23 cellular contexts compared by ENCODE assay signal in the genomic region with DNA sequence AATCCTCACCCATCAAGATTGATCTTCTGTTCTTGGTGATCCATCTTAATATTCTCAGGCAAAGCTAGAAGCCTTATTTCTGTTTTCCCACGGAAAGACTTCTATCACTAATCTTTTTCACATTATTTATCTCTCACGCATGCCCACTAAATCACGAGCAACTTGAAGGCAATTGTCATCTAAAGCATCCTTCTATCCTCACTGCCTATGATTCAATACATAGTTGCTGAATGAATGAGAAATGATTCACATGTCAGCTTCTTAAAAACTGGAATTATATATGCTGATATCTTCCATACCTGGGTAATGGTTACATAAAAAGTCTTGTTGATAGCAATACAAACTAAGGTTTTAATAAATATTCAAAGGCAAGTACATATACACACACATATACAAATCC. TPM values are rescaled to one million over a fixed set of nuclear protein-coding genes. Genes with fewer than 3 reads are reported as not detected.
DNase-seq lines count a peak whose midpoint lies in the region; ATAC-seq and TF ChIP-seq lines count a peak whose summit lies in the region.
"Had no signal": no experiment of that assay in that cellular context is flagged by ENCODE, and none has a peak within 500 bp of the region (broad histone marks: within the 10 kb centered on the region; RNA-seq: fewer than 3 reads in every experiment).

No MANE protein-coding gene starts in this region.

- H3K27ac ChIP-seq in trophoblast cell (ENCODE audit: low read depth, low read length) (no peak overlapping the region), neural progenitor cell (no peak overlapping the region), GM23338 (ENCODE audit: low read depth) (no peak overlapping the region)
- H3K27ac ChIP-seq: pancreas, right atrium auricular region had no signal

- H3K27ac Mint-ChIP-seq in neural progenitor cell (no peak overlapping the region), GM23338 (no peak overlapping the region)
- H3K27ac Mint-ChIP-seq: activated CD8-positive, alpha-beta T cell treated with anti-CD3 and anti-CD28 coated beads for 36 hours; activated naive CD4-positive, alpha-beta T cell treated with anti-CD3 and anti-CD28 coated beads, Interleukin-2, amount 50 U/mL, for 24 hours; activated T-helper 2 cell treated with anti-CD3 and anti-CD28 coated beads, Interferon-gamma antibody, Interleukin-2, Interleukin-4, amounts not matched to agents 10 μg/mL and 5 μg/mL and 100 μg/mL, durations not matched to agents 14 hours and 24 hours and 36 hours; CD4-positive, CD25-positive, alpha-beta regulatory T cell; nephron progenitor cell; stimulated activated effector memory CD8-positive, alpha-beta T cell treated with anti-CD3 and anti-CD28 coated beads, Interleukin-12 subunit alpha, Interleukin-12 subunit beta, amount 100 ng/mL, for 72 hours had no signal

- H2AK5ac ChIP-seq in trophoblast cell (ENCODE audit: low read length), result no peak overlapping the region

- no CpG with 5 or more reads among the region's 3 CpGs for WGBS in trophoblast cell (ENCODE audit: extremely low coverage, insufficient coverage, insufficient read length)

- no peak overlapping the region for H4K8ac ChIP-seq in trophoblast cell (ENCODE audit: low read depth, low read length)

- H3K4me1 Mint-ChIP-seq in neural progenitor cell, result no peaks in the 10 kb centered on the region
- H3K4me1 Mint-ChIP-seq in GM23338, result peaks cover 14% of the 10 kb centered on the region; the same call in 1 of the 3 replicates
- H3K4me1 Mint-ChIP-seq: activated naive CD4-positive, alpha-beta T cell treated with anti-CD3 and anti-CD28 coated beads, Interleukin-2, amount 50 U/mL, for 24 hours; CD4-positive, CD25-positive, alpha-beta regulatory T cell; stimulated activated effector memory CD8-positive, alpha-beta T cell treated with anti-CD3 and anti-CD28 coated beads, Interleukin-12 subunit alpha, Interleukin-12 subunit beta, amount 100 ng/mL, for 72 hours had no signal

- H2BK5ac ChIP-seq in trophoblast cell (ENCODE audit: low read depth, low read length, poor library complexity), result no peak overlapping the region

- no peak for ATAC-seq in HG02852 (IDR thresholded peaks at IDR 0.05; ENCODE audit: unreplicated experiment)
- ATAC-seq in GM23338, result no peak
- ATAC-seq: activated CD8-positive, alpha-beta T cell treated with anti-CD3 and anti-CD28 coated beads for 36 hours; pancreas had no signal

- no peak overlapping the region for H3K23ac ChIP-seq in trophoblast cell (ENCODE audit: low read length)

- no peaks in the 10 kb centered on the region for H3F3A ChIP-seq in neural progenitor cell (ENCODE audit: low read depth)
- no peaks in the 10 kb centered on the region for H3F3A ChIP-seq in GM23338 (replicated peaks; ENCODE audit: low read depth)

- no peak overlapping the region for H4K12ac ChIP-seq in trophoblast cell (ENCODE audit: low read depth, low read length)

- no peaks in the 10 kb centered on the region for H3K79me2 ChIP-seq in trophoblast cell (ENCODE audit: control insufficient read depth, insufficient read depth, low read length, poor library complexity)
- H3K79me2 ChIP-seq in neural progenitor cell (ENCODE audit: low read depth), result no peaks in the 10 kb centered on the region
- no peaks in the 10 kb centered on the region for H3K79me2 ChIP-seq in GM23338 (replicated peaks; ENCODE audit: insufficient read depth)

- H4K91ac ChIP-seq in trophoblast cell (ENCODE audit: low read depth, low read length), result no peak overlapping the region

- no peaks in the 10 kb centered on the region for H3K79me1 ChIP-seq in trophoblast cell (ENCODE audit: low read length)

- TF ChIP-seq CTCF in epithelial cell of esophagus (IDR thresholded peaks at IDR 0.05; ENCODE audit: insufficient read depth, low read depth, low read length, missing control alignments), result no peak
- no peak for TF ChIP-seq CTCF in neural progenitor cell (IDR thresholded peaks at IDR 0.05)
- no peak for TF ChIP-seq CTCF in GM23338 (conservative IDR thresholded peaks at IDR 0.05; ENCODE audit: low read depth in 2 of 2)

- H3K9ac ChIP-seq in trophoblast cell (ENCODE audit: low read length) (no peak overlapping the region), neural progenitor cell (no peak overlapping the region)

- H3K9me3 Mint-ChIP-seq in neural progenitor cell (no peaks in the 10 kb centered on the region), GM23338 (no peaks in the 10 kb centered on the region)
- H3K9me3 Mint-ChIP-seq: activated CD8-positive, alpha-beta T cell treated with anti-CD3 and anti-CD28 coated beads for 36 hours; activated naive CD4-positive, alpha-beta T cell treated with anti-CD3 and anti-CD28 coated beads, Interleukin-2, amount 50 U/mL, for 24 hours; activated T-helper 2 cell treated with anti-CD3 and anti-CD28 coated beads, Interferon-gamma antibody, Interleukin-2, Interleukin-4, amounts not matched to agents 10 μg/mL and 5 μg/mL and 100 μg/mL, durations not matched to agents 14 hours and 24 hours and 36 hours; CD4-positive, CD25-positive, alpha-beta regulatory T cell; nephron progenitor cell; stimulated activated effector memory CD8-positive, alpha-beta T cell treated with anti-CD3 and anti-CD28 coated beads, Interleukin-12 subunit alpha, Interleukin-12 subunit beta, amount 100 ng/mL, for 72 hours had no signal

- H3K27me3 ChIP-seq in trophoblast cell (ENCODE audit: insufficient read depth, low read length), result no peaks in the 10 kb centered on the region
- H3K27me3 ChIP-seq in neural progenitor cell, result no peaks in the 10 kb centered on the region
- no peaks in the 10 kb centered on the region for H3K27me3 ChIP-seq in GM23338 (ENCODE audit: insufficient read depth)
- H3K27me3 ChIP-seq: pancreas, right atrium auricular region had no signal

- DNase-seq in ELR (ENCODE audit: low read depth) (peak; percentile 82), NCI-H226 (peak; percentile 34), epithelial cell of esophagus (ENCODE audit: low read depth) (peak; percentile 60), trophoblast cell (peak; percentile 8 to 63), neural progenitor cell (ENCODE audit: low spot score) (no peak), NCI-H2227 treated with DMSO at 0.1 percent for 48 hours (lab: John Stamatoyannopoulos, UW) (no peak), GM23338 (ENCODE audit: low spot score) (no peak)
- DNase-seq: activated CD4-positive, CD25-positive, alpha-beta regulatory T cell; activated CD8-positive, alpha-beta T cell treated with anti-CD3 and anti-CD28 coated beads for 36 hours; CD4-positive, CD25-positive, alpha-beta regulatory T cell; dermis blood vessel endothelial cell; DND-41; head of caudate nucleus; NCI-H2029 treated with DMSO at 0.1 percent for 48 hours; nephron progenitor cell; pancreas; stimulated activated CD4-positive, alpha-beta T cell treated with anti-CD3 and anti-CD28 coated beads, Interleukin-4, amount 100 ng/mL, for 24 hours had no signal

- no peak overlapping the region for H2AFZ ChIP-seq in trophoblast cell (ENCODE audit: insufficient read depth, low read length, poor library complexity)
- H2AFZ ChIP-seq in neural progenitor cell (replicated peaks), result no peak overlapping the region
- no peak overlapping the region for H2AFZ ChIP-seq in GM23338

- H2BK120ac ChIP-seq in trophoblast cell (ENCODE audit: insufficient read depth, low read length, poor library complexity), result no peak overlapping the region

- H3K4me3 ChIP-seq in epithelial cell of esophagus (ENCODE audit: low read length), result no peak overlapping the region
- no peak overlapping the region for H3K4me3 ChIP-seq in trophoblast cell (ENCODE audit: low read depth, low read length)
- no peak overlapping the region for H3K4me3 ChIP-seq in neural progenitor cell
- no peak overlapping the region for H3K4me3 ChIP-seq in GM23338
- H3K4me3 ChIP-seq: lung, pancreas, right atrium auricular region had no signal

- H3K36me3 ChIP-seq in trophoblast cell (ENCODE audit: control insufficient read depth in 1 of 2, insufficient read depth in 2 of 2, low read length in 2 of 2), result no peaks in the 10 kb centered on the region
- no peaks in the 10 kb centered on the region for H3K36me3 ChIP-seq in neural progenitor cell
- no peaks in the 10 kb centered on the region for H3K36me3 ChIP-seq in GM23338 (ENCODE audit: insufficient read depth)
- H3K36me3 ChIP-seq: pancreas, right atrium auricular region had no signal

- H3K18ac ChIP-seq in trophoblast cell (ENCODE audit: low read length), result no peak overlapping the region

- no peak overlapping the region for H3K14ac ChIP-seq in trophoblast cell (ENCODE audit: low read length)

- H3K4me3 Mint-ChIP-seq in neural progenitor cell (no peak overlapping the region), GM23338 (no peak overlapping the region)
- H3K4me3 Mint-ChIP-seq: activated CD8-positive, alpha-beta T cell treated with anti-CD3 and anti-CD28 coated beads for 36 hours; activated naive CD4-positive, alpha-beta T cell treated with anti-CD3 and anti-CD28 coated beads, Interleukin-2, amount 50 U/mL, for 24 hours; CD4-positive, CD25-positive, alpha-beta regulatory T cell; nephron progenitor cell; stimulated activated effector memory CD8-positive, alpha-beta T cell treated with anti-CD3 and anti-CD28 coated beads, Interleukin-12 subunit alpha, Interleukin-12 subunit beta, amount 100 ng/mL, for 72 hours had no signal

- H2BK12ac ChIP-seq in trophoblast cell (ENCODE audit: low read length), result no peak overlapping the region

- no peaks in the 10 kb centered on the region for H3K36me3 Mint-ChIP-seq in neural progenitor cell
- no peaks in the 10 kb centered on the region for H3K36me3 Mint-ChIP-seq in GM23338 (ENCODE audit: low read depth)
- H3K36me3 Mint-ChIP-seq: activated naive CD4-positive, alpha-beta T cell treated with anti-CD3 and anti-CD28 coated beads, Interleukin-2, amount 50 U/mL, for 24 hours; CD4-positive, CD25-positive, alpha-beta regulatory T cell; stimulated activated effector memory CD8-positive, alpha-beta T cell treated with anti-CD3 and anti-CD28 coated beads, Interleukin-12 subunit alpha, Interleukin-12 subunit beta, amount 100 ng/mL, for 72 hours had no signal

- H3K9me3 ChIP-seq in trophoblast cell (ENCODE audit: insufficient read depth, low read depth, low read length) (no peaks in the 10 kb centered on the region), neural progenitor cell (ENCODE audit: low read depth) (no peaks in the 10 kb centered on the region)
- H3K9me3 ChIP-seq: pancreas, right atrium auricular region had no signal

- H4K20me1 ChIP-seq in neural progenitor cell (ENCODE audit: low read depth) (no peaks in the 10 kb centered on the region), GM23338 (replicated peaks; ENCODE audit: insufficient read depth) (no peaks in the 10 kb centered on the region)

- H3K4me1 ChIP-seq in trophoblast cell (ENCODE audit: control insufficient read depth in 1 of 2, insufficient read depth in 2 of 2, low read length in 2 of 2), result peaks cover 2% of the 10 kb centered on the region in 2 experiments
- peaks cover 8% of the 10 kb centered on the region for H3K4me1 ChIP-seq in neural progenitor cell
- H3K4me1 ChIP-seq in GM23338 (ENCODE audit: insufficient read depth), result peaks cover 33% of the 10 kb centered on the region
- H3K4me1 ChIP-seq: pancreas, right atrium auricular region had no signal

- H3K4me2 ChIP-seq in trophoblast cell (ENCODE audit: low read length) (no peak overlapping the region), neural progenitor cell (no peak overlapping the region), GM23338 (no peak overlapping the region)

- H3K27me3 Mint-ChIP-seq in neural progenitor cell (ENCODE audit: insufficient read depth, low read depth) (no peaks in the 10 kb centered on the region), GM23338 (ENCODE audit: insufficient read depth, low read depth, poor library complexity) (no peaks in the 10 kb centered on the region)
- H3K27me3 Mint-ChIP-seq: CD4-positive, CD25-positive, alpha-beta regulatory T cell had no signal

- H3K9me2 ChIP-seq in GM23338 (ENCODE audit: insufficient read depth), result no peaks in the 10 kb centered on the region

- no peak overlapping the region for H3K4ac ChIP-seq in trophoblast cell (ENCODE audit: low read depth, low read length)

RNA-seq across cellular contexts. Expression of gene COL1A2, which starts 12.5 kb away (rescaled TPM):
- 701 and 725 TPM in 2 replicates for polyA plus RNA-seq in trophoblast cell (2013)
- 28.0 and 47.9 TPM in 2 replicates for total RNA-seq in neural progenitor cell (ENCODE audit: low replicate concordance)
- 61.6 and 67.0 TPM in 2 replicates for total RNA-seq in GM23338 (2014; rRNA removed; shearing (Covaris generic))
- 32.0 and 34.6 TPM in 2 replicates for polyA plus RNA-seq in GM23338 (2016; fragmentation: Nextera tagmentation; extraction: Ambion mirVana)
- total RNA-seq: CD4-positive, CD25-positive, alpha-beta regulatory T cell had no signal
- polyA plus RNA-seq: CD4-positive, CD25-positive, alpha-beta regulatory T cell had no signal

Comparison
In these comparisons a context has a peak if more than half of its experiments do, and no peak if none do; other contexts are left out.
1. DNase-seq: peak in ELR (single experiment), NCI-H226 (single experiment), epithelial cell of esophagus (single experiment) and trophoblast cell (2 of 2); none in neural progenitor cell (single experiment), NCI-H2227 treated with DMSO at 0.1 percent for 48 hours (single experiment) and GM23338 (single experiment).